In the genomic region with DNA sequence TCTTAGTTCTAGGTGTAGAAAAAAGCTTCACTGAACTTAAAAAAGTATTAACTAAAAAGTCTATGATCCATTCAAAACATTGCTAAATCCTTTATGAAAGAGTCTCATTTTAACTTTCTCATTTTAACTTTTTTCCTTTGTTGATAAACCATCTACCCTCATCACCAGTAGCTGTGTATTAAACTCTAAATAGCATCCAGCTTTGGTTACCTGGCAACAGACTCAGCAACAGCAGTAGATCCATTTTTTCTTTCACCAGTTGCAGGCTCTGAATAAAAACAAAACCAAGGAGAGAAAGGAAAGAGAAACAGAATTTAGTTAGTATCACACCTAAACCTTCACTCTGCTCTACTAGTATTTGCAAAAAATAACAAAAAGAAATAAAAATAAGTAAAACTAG, we compare ENCODE assay signal across 1 cellular context.
TF ChIP-seq lines count a peak whose summit lies in the region.

No MANE protein-coding gene starts in this region.

TF ChIP-seq in GM12878, 131 proteins besides CTCF, POLR2A, EP300 and RAD21 (continued from another document):
- TF ChIP-seq, protein P1, sequence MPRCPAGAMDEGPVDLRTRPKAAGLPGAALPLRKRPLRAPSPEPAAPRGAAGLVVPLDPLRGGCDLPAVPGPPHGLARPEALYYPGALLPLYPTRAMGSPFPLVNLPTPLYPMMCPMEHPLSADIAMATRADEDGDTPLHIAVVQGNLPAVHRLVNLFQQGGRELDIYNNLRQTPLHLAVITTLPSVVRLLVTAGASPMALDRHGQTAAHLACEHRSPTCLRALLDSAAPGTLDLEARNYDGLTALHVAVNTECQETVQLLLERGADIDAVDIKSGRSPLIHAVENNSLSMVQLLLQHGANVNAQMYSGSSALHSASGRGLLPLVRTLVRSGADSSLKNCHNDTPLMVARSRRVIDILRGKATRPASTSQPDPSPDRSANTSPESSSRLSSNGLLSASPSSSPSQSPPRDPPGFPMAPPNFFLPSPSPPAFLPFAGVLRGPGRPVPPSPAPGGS (IDR thresholded peaks at IDR 0.05; ENCODE audit: borderline replicate concordance, insufficient read depth, low read depth, low read length, poor library complexity, severe bottlenecking): no peak
- TF ChIP-seq HDAC2 (IDR thresholded peaks at IDR 0.05) (no peak), HCFC1 (IDR thresholded peaks at IDR 0.05; ENCODE audit: low read length) (no peak), SREBF2 (IDR thresholded peaks at IDR 0.05; ENCODE audit: low read length) (no peak), SIX5 (IDR thresholded peaks at IDR 0.05; ENCODE audit: low read depth, low read length, severe bottlenecking) (no peak), PAX8 (IDR thresholded peaks at IDR 0.05) (no peak), SMAD5 (IDR thresholded peaks at IDR 0.05; ENCODE audit: low read depth) (no peak), CREB1 (IDR thresholded peaks at IDR 0.05; ENCODE audit: low read depth) (no peak), LARP7 (IDR thresholded peaks at IDR 0.05) (no peak), IKZF1 (conservative IDR thresholded peaks at IDR 0.05) (no peak), JUND (IDR thresholded peaks at IDR 0.05; ENCODE audit: low read depth, low read length) (no peak), TCF3 (IDR thresholded peaks at IDR 0.05; ENCODE audit: borderline replicate concordance, insufficient read depth, low read depth, low read length) (no peak)
- TF ChIP-seq, protein P2, sequence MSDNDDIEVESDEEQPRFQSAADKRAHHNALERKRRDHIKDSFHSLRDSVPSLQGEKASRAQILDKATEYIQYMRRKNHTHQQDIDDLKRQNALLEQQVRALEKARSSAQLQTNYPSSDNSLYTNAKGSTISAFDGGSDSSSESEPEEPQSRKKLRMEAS (IDR thresholded peaks at IDR 0.05; ENCODE audit: low read depth, low read length): no peak
